In genomic region chr10:111475720-111476119, GRCh38 we compare ENCODE assay signal across 1 cellular context.
TF ChIP-seq lines count a peak whose summit lies in the region.

No MANE protein-coding gene starts in this region.

TF ChIP-seq in HepG2, 621 proteins besides CTCF, POLR2A, EP300 and RAD21 (continued from another document):
- no peak for TF ChIP-seq HNRNPK (IDR thresholded peaks at IDR 0.05; ENCODE audit: low read depth, low read length, poor library complexity, severe bottlenecking)
- TF ChIP-seq NRL (CRISPR knock-in tag; IDR thresholded peaks at IDR 0.05; ENCODE audit: borderline replicate concordance), result no peak
- TF ChIP-seq ZNF737 (CRISPR knock-in tag; IDR thresholded peaks at IDR 0.05; ENCODE audit: borderline replicate concordance), result no peak
- no peak for TF ChIP-seq ZBTB44 (CRISPR knock-in tag; IDR thresholded peaks at IDR 0.05)
- TF ChIP-seq ZNF790 (CRISPR knock-in tag; IDR thresholded peaks at IDR 0.05; ENCODE audit: borderline replicate concordance), result no peak
- no peak for TF ChIP-seq ZBTB2 (CRISPR knock-in tag; IDR thresholded peaks at IDR 0.05; ENCODE audit: low read depth)
- no peak for TF ChIP-seq ZNF75D (CRISPR knock-in tag; IDR thresholded peaks at IDR 0.05; ENCODE audit: borderline replicate concordance)
- no peak for TF ChIP-seq ZFP36L1 (CRISPR knock-in tag; IDR thresholded peaks at IDR 0.05)
- TF ChIP-seq ZNF260 (CRISPR knock-in tag; IDR thresholded peaks at IDR 0.05; ENCODE audit: borderline replicate concordance, low read depth), result no peak
- no peak for TF ChIP-seq RNF219 (CRISPR knock-in tag; IDR thresholded peaks at IDR 0.05)
- TF ChIP-seq ZFP91 (CRISPR knock-in tag; IDR thresholded peaks at IDR 0.05; ENCODE audit: borderline replicate concordance), result no peak
- TF ChIP-seq TARDBP (CRISPR knock-in tag; IDR thresholded peaks at IDR 0.05), result peak; percentile 86
- no peak for TF ChIP-seq NFE2 (CRISPR knock-in tag; IDR thresholded peaks at IDR 0.05)
